In genomic region chr2:177353084-177353483, GRCh38 we compare ENCODE assay signal across 12 cellular contexts. TPM values are rescaled to one million over a fixed set of nuclear protein-coding genes. Genes with fewer than 3 reads are reported as not detected.
DNase-seq lines count a peak whose midpoint lies in the region; ATAC-seq and TF ChIP-seq lines count a peak whose summit lies in the region.
"Had no signal": no experiment of that assay in that cellular context is flagged by ENCODE, and none has a peak within 500 bp of the region (broad histone marks: within the 10 kb centered on the region; RNA-seq: fewer than 3 reads in every experiment).

No MANE protein-coding gene starts in this region.

- 7 to 8% methylated on average over 3 of the region's 3 CpGs for WGBS in gastroesophageal sphincter (ENCODE audit: low coverage in 1 of 2), 2 donors
- WGBS in sigmoid colon, 2 donors, result 33 to 51% methylated on average over 3 of the region's 3 CpGs

- CTCF ChIA-PET in BJ (lab: Yijun Ruan, JAX), result interaction anchor here (1.5 kb wide), 2 partner anchors 27 to 38 kb away, joined by 3 read pairs; no protein-coding TSS in a partner anchor

- DNase-seq in BJ (ENCODE audit: low read depth), result peak; percentile 51
- no peak for DNase-seq in ascending aorta (ENCODE audit: low spot score in 2 of 2)
- peak; percentile 81 for DNase-seq in sigmoid colon
- DNase-seq in 8988T, result no peak
- DNase-seq in COLO829 (ENCODE audit: low spot score), result no peak
- DNase-seq: C1 segment of cervical spinal cord; effector CD8-positive, alpha-beta T cell; PC-3; right lobe of liver had no signal

- H3K36me3 ChIP-seq in BJ (ENCODE audit: control insufficient read depth, insufficient read depth, low read length) (no peaks in the 10 kb centered on the region), ascending aorta (no peaks in the 10 kb centered on the region), gastroesophageal sphincter (no peaks in the 10 kb centered on the region), sigmoid colon (no peaks in the 10 kb centered on the region)
- H3K36me3 ChIP-seq: right lobe of liver had no signal

- H3K4me3 ChIP-seq in BJ (ENCODE audit: low read depth, low read length) (no peak overlapping the region), ascending aorta (no peak overlapping the region), gastroesophageal sphincter (no peak overlapping the region), sigmoid colon (no peak overlapping the region)
- H3K4me3 ChIP-seq: right lobe of liver had no signal

- intact Hi-C loops in ascending aorta (cut with DNase I), result no loop called here
- intact Hi-C loops in sigmoid colon (cut with DNase I), result no loop called here

- peak; percentile 80 for ATAC-seq in gastroesophageal sphincter
- ATAC-seq in HG03378 (IDR thresholded peaks at IDR 0.05; ENCODE audit: unreplicated experiment), result no peak
- no peak for ATAC-seq in GM21825 (IDR thresholded peaks at IDR 0.05; ENCODE audit: unreplicated experiment)

- H3K27me3 ChIP-seq in BJ (ENCODE audit: control insufficient read depth, insufficient read depth, low read length), result no peaks in the 10 kb centered on the region
- H3K27me3 ChIP-seq in ascending aorta, result no peaks in the 10 kb centered on the region
- H3K27me3 ChIP-seq in gastroesophageal sphincter, result no peaks in the 10 kb centered on the region
- H3K27me3 ChIP-seq in sigmoid colon, result no peaks in the 10 kb centered on the region
- H3K27me3 ChIP-seq: right lobe of liver had no signal

- TF ChIP-seq POLR2A in gastroesophageal sphincter (IDR thresholded peaks at IDR 0.05) (no peak), sigmoid colon (IDR thresholded peaks at IDR 0.05) (no peak)

- TF ChIP-seq EP300 in gastroesophageal sphincter (IDR thresholded peaks at IDR 0.05) (no peak), sigmoid colon (IDR thresholded peaks at IDR 0.05) (no peak)

- no peak for TF ChIP-seq CTCF in BJ (IDR thresholded peaks at IDR 0.05; ENCODE audit: insufficient read depth, low read depth, low read length)
- TF ChIP-seq CTCF in ascending aorta (IDR thresholded peaks at IDR 0.05), result no peak
- TF ChIP-seq CTCF in gastroesophageal sphincter (IDR thresholded peaks at IDR 0.05), result no peak
- no peak for TF ChIP-seq CTCF in sigmoid colon (IDR thresholded peaks at IDR 0.05)

- H3K9me3 ChIP-seq in ascending aorta, result no peaks in the 10 kb centered on the region
- H3K9me3 ChIP-seq in gastroesophageal sphincter, result no peaks in the 10 kb centered on the region
- H3K9me3 ChIP-seq in sigmoid colon, result no peaks in the 10 kb centered on the region
- H3K9me3 ChIP-seq: right lobe of liver had no signal

- H3K4me1 ChIP-seq in ascending aorta (peaks cover 0 to 2% of the 10 kb centered on the region in 2 donors), gastroesophageal sphincter (peaks cover 3 to 28% (median 12%) of the 10 kb centered on the region in 3 donors), sigmoid colon (peaks cover 0 to 25% (median 13%) of the 10 kb centered on the region in 4 donors)
- H3K4me1 ChIP-seq: right lobe of liver had no signal

- H3K27ac ChIP-seq in ascending aorta (peak overlapping the region; percentile 54 to 61), gastroesophageal sphincter (peak overlapping the region in 3 of 4 donors; percentile 53 to 73 (median 64)), sigmoid colon (peak overlapping the region; percentile 16 to 73 (median 62))
- H3K27ac ChIP-seq: right lobe of liver had no signal

- POLR2A ChIA-PET in BJ (lab: Charles Lee), result no interaction called here

RNA-seq across cellular contexts. Expression of gene AGPS, which starts 39.5 kb away (rescaled TPM):
- 6.9 and 18.5 TPM in 2 replicates for polyA plus RNA-seq in BJ (2011; rRNA removed)
- polyA minus RNA-seq in BJ (2011; rRNA and poly(A)+ RNA removed), result 6.2 and 8.7 TPM in 2 replicates
- 15.9 TPM for total RNA-seq in ascending aorta
- total RNA-seq in gastroesophageal sphincter, result 10 to 100 TPM; 21.4 to 50.9 (median 34.3) TPM
- total RNA-seq in sigmoid colon, result 10 to 100 TPM; 22.0 to 37.5 (median 34.1) TPM
- polyA plus RNA-seq in sigmoid colon, result 10 to 100 TPM; 13.1 to 17.3 (median 13.8) TPM

Comparison
In these comparisons a context has a peak if more than half of its experiments do, and no peak if none do; other contexts are left out.
1. DNase-seq: peak in BJ (single experiment) and sigmoid colon (single experiment); none in ascending aorta (0 of 2), 8988T (single experiment) and COLO829 (single experiment).
2. Peak in every context shown above with its lines, with median percentiles within 50 percentile points of each other: H3K27ac ChIP-seq.